In the genomic region with DNA sequence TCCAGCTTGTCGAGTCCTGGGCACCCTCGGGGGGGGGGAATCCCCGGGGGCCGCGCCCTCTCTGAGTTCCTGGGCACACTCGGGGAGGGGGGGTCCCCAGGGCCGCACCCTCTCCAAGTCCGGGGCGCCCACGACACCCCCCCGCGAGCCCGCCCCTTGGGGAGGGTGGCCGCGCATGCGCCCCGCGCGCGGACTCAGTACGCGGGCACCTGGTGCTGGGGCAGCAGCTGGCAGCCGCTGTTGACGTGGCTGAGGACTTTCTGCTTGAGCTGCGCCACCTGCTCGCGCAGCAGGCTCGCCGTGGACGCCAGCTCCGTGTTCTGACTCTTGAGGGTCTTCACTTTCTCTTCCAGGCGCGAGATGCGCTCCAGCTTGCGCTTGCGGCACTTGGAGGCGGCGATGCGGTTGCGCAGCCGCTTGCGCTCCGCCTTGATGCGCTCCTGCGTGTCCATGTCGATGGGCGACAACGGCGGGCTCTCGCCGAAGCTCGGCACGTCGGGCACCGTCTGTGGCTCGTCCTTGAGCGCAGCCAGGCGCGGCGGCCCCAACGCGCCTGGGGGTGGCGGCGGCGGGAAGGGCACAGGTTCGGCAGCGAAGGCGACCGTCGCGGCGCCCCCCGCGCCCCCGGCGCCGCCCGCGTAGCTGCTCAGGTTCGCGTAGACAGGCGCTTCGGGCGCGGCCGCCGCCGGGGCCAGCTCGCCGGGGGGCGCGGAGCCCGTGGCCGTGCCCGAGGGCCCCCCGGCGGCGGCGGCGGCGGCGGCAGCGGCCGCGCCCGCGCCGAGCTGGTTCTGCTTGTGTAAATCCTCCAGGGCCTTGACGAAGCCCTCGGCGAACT, we compare ENCODE assay signal across 1 cellular context.
TF ChIP-seq lines count a peak whose summit lies in the region.

No MANE protein-coding gene starts in this region.

TF ChIP-seq in K562, 482 proteins besides CTCF, POLR2A, EP300 and RAD21 (continued from another document and continues in another):
- TF ChIP-seq, protein P1, sequence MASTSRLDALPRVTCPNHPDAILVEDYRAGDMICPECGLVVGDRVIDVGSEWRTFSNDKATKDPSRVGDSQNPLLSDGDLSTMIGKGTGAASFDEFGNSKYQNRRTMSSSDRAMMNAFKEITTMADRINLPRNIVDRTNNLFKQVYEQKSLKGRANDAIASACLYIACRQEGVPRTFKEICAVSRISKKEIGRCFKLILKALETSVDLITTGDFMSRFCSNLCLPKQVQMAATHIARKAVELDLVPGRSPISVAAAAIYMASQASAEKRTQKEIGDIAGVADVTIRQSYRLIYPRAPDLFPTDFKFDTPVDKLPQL (IDR thresholded peaks at IDR 0.05; ENCODE audit: extremely low read depth, insufficient read length): no peak
- TF ChIP-seq, protein P2, sequence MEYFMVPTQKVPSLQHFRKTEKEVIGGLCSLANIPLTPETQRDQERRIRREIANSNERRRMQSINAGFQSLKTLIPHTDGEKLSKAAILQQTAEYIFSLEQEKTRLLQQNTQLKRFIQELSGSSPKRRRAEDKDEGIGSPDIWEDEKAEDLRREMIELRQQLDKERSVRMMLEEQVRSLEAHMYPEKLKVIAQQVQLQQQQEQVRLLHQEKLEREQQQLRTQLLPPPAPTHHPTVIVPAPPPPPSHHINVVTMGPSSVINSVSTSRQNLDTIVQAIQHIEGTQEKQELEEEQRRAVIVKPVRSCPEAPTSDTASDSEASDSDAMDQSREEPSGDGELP (CRISPR knock-in tag; IDR thresholded peaks at IDR 0.05; ENCODE audit: borderline replicate concordance): peak; percentile 83
- TF ChIP-seq SIN3A (IDR thresholded peaks at IDR 0.05; ENCODE audit: borderline replicate concordance in 2 of 2, control insufficient read depth in 1 of 2, low read depth in 2 of 2, low read length in 2 of 2) (peak; percentile 34 to 64; a peak in 2 of 4 replicates), TEAD2 (tag; IDR thresholded peaks at IDR 0.05) (no peak), MEF2D (tag; conservative IDR thresholded peaks at IDR 0.05; ENCODE audit: low read depth) (no peak), ATF7 (IDR thresholded peaks at IDR 0.05) (0 out of 2 replicates have a peak, but pooled peaks have one; percentile 8), ZNF436 (CRISPR knock-in tag; IDR thresholded peaks at IDR 0.05) (no peak), PTTG1 (tag; IDR thresholded peaks at IDR 0.05; ENCODE audit: low read depth) (no peak), ARID1B (IDR thresholded peaks at IDR 0.05) (no peak), PRMT5 (CRISPR knock-in tag; IDR thresholded peaks at IDR 0.05) (0 out of 2 replicates have a peak, but pooled peaks have one; percentile 2), TARDBP (IDR thresholded peaks at IDR 0.05) (no peak), PREB (CRISPR knock-in tag; IDR thresholded peaks at IDR 0.05) (no peak), KLF13 (tag; IDR thresholded peaks at IDR 0.05; ENCODE audit: borderline replicate concordance, low read depth) (no peak), BRCA1 (IDR thresholded peaks at IDR 0.05) (no peak), BRCA1 (CRISPR knock-in tag; IDR thresholded peaks at IDR 0.05) (no peak), KLF6 (CRISPR knock-in tag; IDR thresholded peaks at IDR 0.05; ENCODE audit: borderline replicate concordance) (no peak), POLR2AphosphoS5 (IDR thresholded peaks at IDR 0.05; ENCODE audit: control insufficient read depth, insufficient read depth, low read depth, low read length) (peak; percentile 57), ZBTB26 (CRISPR knock-in tag; IDR thresholded peaks at IDR 0.05) (no peak), HMGN3 (IDR thresholded peaks at IDR 0.05; ENCODE audit: borderline replicate concordance, extremely low read depth, insufficient read length, low read depth, low read length) (peak; percentile 30), ZNF511 (CRISPR knock-in tag; IDR thresholded peaks at IDR 0.05) (peak; percentile 62; the same call in 1 of the 2 replicates), KHSRP (IDR thresholded peaks at IDR 0.05) (no peak), POU5F1 (IDR thresholded peaks at IDR 0.05; ENCODE audit: borderline replicate concordance, low read depth, low read length, partially characterized antibody) (no peak), TAL1 (IDR thresholded peaks at IDR 0.05) (no peak), MYC (IDR thresholded peaks at IDR 0.05; ENCODE audit: low read depth, low read length) (no peak; the same call in none of the 2 replicates), MYC (CRISPR knock-in tag; IDR thresholded peaks at IDR 0.05; ENCODE audit: borderline replicate concordance, low read depth) (peak; percentile 29; the same call in 1 of the 2 replicates), RNF2 (IDR thresholded peaks at IDR 0.05) (no peak), RNF219 (CRISPR knock-in tag; IDR thresholded peaks at IDR 0.05) (no peak), ZNF696 (CRISPR knock-in tag; conservative IDR thresholded peaks at IDR 0.05) (no peak), MCM7 (IDR thresholded peaks at IDR 0.05) (no peak), KDM2B (CRISPR knock-in tag; IDR thresholded peaks at IDR 0.05) (0 out of 2 replicates have a peak, but pooled peaks have one; percentile 39), ARID3A (IDR thresholded peaks at IDR 0.05; ENCODE audit: borderline replicate concordance, low read depth, low read length) (no peak), DEAF1 (CRISPR knock-in tag; IDR thresholded peaks at IDR 0.05) (no peak), NFIX (CRISPR knock-in tag; IDR thresholded peaks at IDR 0.05; ENCODE audit: low read depth) (no peak), BDP1 (IDR thresholded peaks at IDR 0.05; ENCODE audit: insufficient read depth, insufficient read length) (no peak), RBM22 (IDR thresholded peaks at IDR 0.05; ENCODE audit: low read depth, low read length, poor library complexity, severe bottlenecking) (peak; percentile 98), TBP (optimal IDR thresholded peaks at IDR 0.05; ENCODE audit: low read depth, low read length) (peak; percentile 63), MBD2 (IDR thresholded peaks at IDR 0.05; ENCODE audit: borderline replicate concordance, low read depth) (peak; percentile 15; the same call in 1 of the 2 replicates), AFF4 (CRISPR knock-in tag; IDR thresholded peaks at IDR 0.05) (peak; percentile 97), PTRF (tag; IDR thresholded peaks at IDR 0.05) (no peak), E2F3 (CRISPR knock-in tag; IDR thresholded peaks at IDR 0.05) (no peak), EZH2 (IDR thresholded peaks at IDR 0.05; ENCODE audit: borderline replicate concordance, low read depth, low read length) (no peak), ZSCAN29 (IDR thresholded peaks at IDR 0.05) (peak; percentile 67; the same call in 1 of the 2 replicates), MIER1 (IDR thresholded peaks at IDR 0.05; ENCODE audit: low read depth) (no peak)
- TF ChIP-seq, protein P3, sequence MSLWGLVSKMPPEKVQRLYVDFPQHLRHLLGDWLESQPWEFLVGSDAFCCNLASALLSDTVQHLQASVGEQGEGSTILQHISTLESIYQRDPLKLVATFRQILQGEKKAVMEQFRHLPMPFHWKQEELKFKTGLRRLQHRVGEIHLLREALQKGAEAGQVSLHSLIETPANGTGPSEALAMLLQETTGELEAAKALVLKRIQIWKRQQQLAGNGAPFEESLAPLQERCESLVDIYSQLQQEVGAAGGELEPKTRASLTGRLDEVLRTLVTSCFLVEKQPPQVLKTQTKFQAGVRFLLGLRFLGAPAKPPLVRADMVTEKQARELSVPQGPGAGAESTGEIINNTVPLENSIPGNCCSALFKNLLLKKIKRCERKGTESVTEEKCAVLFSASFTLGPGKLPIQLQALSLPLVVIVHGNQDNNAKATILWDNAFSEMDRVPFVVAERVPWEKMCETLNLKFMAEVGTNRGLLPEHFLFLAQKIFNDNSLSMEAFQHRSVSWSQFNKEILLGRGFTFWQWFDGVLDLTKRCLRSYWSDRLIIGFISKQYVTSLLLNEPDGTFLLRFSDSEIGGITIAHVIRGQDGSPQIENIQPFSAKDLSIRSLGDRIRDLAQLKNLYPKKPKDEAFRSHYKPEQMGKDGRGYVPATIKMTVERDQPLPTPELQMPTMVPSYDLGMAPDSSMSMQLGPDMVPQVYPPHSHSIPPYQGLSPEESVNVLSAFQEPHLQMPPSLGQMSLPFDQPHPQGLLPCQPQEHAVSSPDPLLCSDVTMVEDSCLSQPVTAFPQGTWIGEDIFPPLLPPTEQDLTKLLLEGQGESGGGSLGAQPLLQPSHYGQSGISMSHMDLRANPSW (CRISPR knock-in tag; IDR thresholded peaks at IDR 0.05): no peak
